In the genomic region with DNA sequence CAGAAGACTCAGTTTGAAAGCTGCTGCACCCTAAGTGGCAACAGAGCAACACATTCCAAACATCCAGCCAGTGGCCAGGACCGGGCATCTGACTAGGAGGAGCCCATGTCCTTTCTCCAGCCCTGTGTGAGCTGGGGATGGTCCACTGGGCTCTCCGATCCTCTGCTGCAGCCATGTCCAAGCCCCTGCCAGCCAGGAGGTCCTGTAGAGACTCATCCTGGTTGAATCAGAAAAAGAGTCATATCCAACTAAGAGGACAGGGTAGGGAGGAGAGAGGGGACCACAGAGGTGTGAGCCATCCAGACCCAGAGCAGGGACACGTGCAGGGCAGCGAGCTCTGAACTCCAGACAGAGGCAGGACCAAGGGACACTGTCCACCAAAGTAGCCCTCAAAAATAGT, we compare ENCODE assay signal across 33 cellular contexts.
"Had no signal": no experiment of that assay in that cellular context is flagged by ENCODE, and none has a peak within 500 bp of the region (broad histone marks: within the 10 kb centered on the region; RNA-seq: fewer than 3 reads in every experiment).

No MANE protein-coding gene starts in this region.

- H3K27me3 ChIP-seq: neutrophil, ovary, right lobe of liver, spleen, suprapubic skin, testis, tibial artery, transverse colon, upper lobe of right lung, uterus had no signal

- ATAC-seq: naive thymus-derived CD4-positive, alpha-beta T cell; natural killer cell; psoas muscle; right cardiac atrium; right lobe of liver; stimulated activated memory B cell treated with anti-CD40 and anti-IgM and Interleukin-4, amounts not matched to agents 10 μg/mL and 1 μg/mL and 100 μg/mL, for 72 hours; stimulated activated naive CD8-positive, alpha-beta T cell treated with anti-CD3 and anti-CD28 coated beads, Interleukin-15, amount 100 ng/mL, for 72 hours; stimulated activated naive CD8-positive, alpha-beta T cell treated with anti-CD3 and anti-CD28 coated beads, Interleukin-15, Interleukin-2, amounts not matched to agents 100 U/mL and 50 U/mL, for 24 hours; upper lobe of right lung had no signal

- H3K4me3 ChIP-seq: ovary, psoas muscle, right lobe of liver, skin epidermis, smooth muscle cell, spleen, suprapubic skin, testis, tibial artery, transverse colon, upper lobe of right lung, uterus had no signal

- H3K9ac ChIP-seq: parathyroid adenoma had no signal

- H3K9me3 Mint-ChIP-seq: naive thymus-derived CD4-positive, alpha-beta T cell; natural killer cell; nephron progenitor cell; neural crest cell; stimulated activated memory B cell treated with anti-CD40 and anti-IgM and Interleukin-4, amounts not matched to agents 10 μg/mL and 1 μg/mL and 100 μg/mL, for 72 hours; stimulated activated naive CD8-positive, alpha-beta T cell treated with anti-CD3 and anti-CD28 coated beads, Interleukin-15, amount 100 ng/mL, for 72 hours; type B pancreatic cell had no signal

- H3K4me2 ChIP-seq: smooth muscle cell had no signal

- H3K4me1 Mint-ChIP-seq: stimulated activated memory B cell treated with anti-CD40 and anti-IgM and Interleukin-4, amounts not matched to agents 10 μg/mL and 1 μg/mL and 100 μg/mL, for 72 hours; stimulated activated naive CD8-positive, alpha-beta T cell treated with anti-CD3 and anti-CD28 coated beads, Interleukin-15, amount 100 ng/mL, for 72 hours had no signal

- H3K4me3 Mint-ChIP-seq: naive thymus-derived CD4-positive, alpha-beta T cell; natural killer cell; nephron progenitor cell; neural crest cell; stimulated activated memory B cell treated with anti-CD40 and anti-IgM and Interleukin-4, amounts not matched to agents 10 μg/mL and 1 μg/mL and 100 μg/mL, for 72 hours; stimulated activated naive CD8-positive, alpha-beta T cell treated with anti-CD3 and anti-CD28 coated beads, Interleukin-15, amount 100 ng/mL, for 72 hours; type B pancreatic cell had no signal

- H3K9me3 ChIP-seq: neutrophil, ovary, psoas muscle, right lobe of liver, spleen, suprapubic skin, testis, tibial artery, transverse colon, upper lobe of right lung, uterus had no signal

- H3K27ac Mint-ChIP-seq: naive thymus-derived CD4-positive, alpha-beta T cell; natural killer cell; nephron progenitor cell; progenitor cell of endocrine pancreas; stimulated activated memory B cell treated with anti-CD40 and anti-IgM and Interleukin-4, amounts not matched to agents 10 μg/mL and 1 μg/mL and 100 μg/mL, for 72 hours; type B pancreatic cell had no signal

- DNase-seq: naive thymus-derived CD4-positive, alpha-beta T cell; natural killer cell; nephron progenitor cell; nucleus accumbens; ovary; posterior cingulate gyrus; psoas muscle; right cardiac atrium; right lobe of liver; spleen; stimulated activated CD4-positive, alpha-beta T cell treated with anti-CD3 and anti-CD28 coated beads, Interleukin-12 subunit alpha, Interleukin-12 subunit beta, amount 100 ng/mL, for 4 hours; stimulated activated CD4-positive, alpha-beta T cell treated with anti-CD3 and anti-CD28 coated beads, Interleukin-1b, Interleukin-23, amount 100 ng/mL, for 48 hours; stimulated activated CD4-positive, alpha-beta T cell treated with anti-CD3 and anti-CD28 coated beads, Interleukin-4, amount 100 ng/mL, for 1 hour; stimulated activated CD4-positive, alpha-beta T cell treated with anti-CD3 and anti-CD28 coated beads, Interleukin-4, amount 100 ng/mL, for 4 hours; stimulated activated CD8-positive, alpha-beta memory T cell treated with anti-CD3 and anti-CD28 coated beads, Interleukin-4, amount 100 ng/mL, for 48 hours; stimulated activated naive CD4-positive, alpha-beta T cell; stimulated activated naive CD8-positive, alpha-beta T cell treated with anti-CD3 and anti-CD28 coated beads, Interleukin-15, amount 100 ng/mL, for 72 hours; stimulated activated naive CD8-positive, alpha-beta T cell treated with anti-CD3 and anti-CD28 coated beads, Interleukin-15, Interleukin-2, amounts not matched to agents 100 U/mL and 50 U/mL, for 24 hours; substantia nigra; testis; tibial artery; transverse colon; upper lobe of right lung; uterus had no signal

- H3K36me3 Mint-ChIP-seq: naive thymus-derived CD4-positive, alpha-beta T cell; natural killer cell; stimulated activated memory B cell treated with anti-CD40 and anti-IgM and Interleukin-4, amounts not matched to agents 10 μg/mL and 1 μg/mL and 100 μg/mL, for 72 hours; type B pancreatic cell had no signal

- H3K27ac ChIP-seq: neutrophil, ovary, parathyroid adenoma, psoas muscle, right lobe of liver, spleen, suprapubic skin, testis, tibial artery, transverse colon, upper lobe of right lung, uterus had no signal

- H3K36me3 ChIP-seq: neutrophil, ovary, right lobe of liver, spleen, suprapubic skin, tibial artery, transverse colon, upper lobe of right lung, uterus had no signal

- H3K4me1 ChIP-seq: parathyroid adenoma, psoas muscle, testis, uterus had no signal
